ENCODE assay signal across 20 cellular contexts in genomic region chr19:29532956-29533355, GRCh38. TPM values are rescaled to one million over a fixed set of nuclear protein-coding genes. Genes with fewer than 3 reads are reported as not detected.
A peak's percentile ranks its signal among the peaks of the same experiment; 100 is the strongest.
DNase-seq lines count a peak whose midpoint lies in the region; ATAC-seq and TF ChIP-seq lines count a peak whose summit lies in the region.
"Had no signal": no experiment of that assay in that cellular context is flagged by ENCODE, and none has a peak within 500 bp of the region (broad histone marks: within the 10 kb centered on the region; RNA-seq: fewer than 3 reads in every experiment).

No MANE protein-coding gene starts in this region.

- intact Hi-C loops in heart left ventricle (cut with DNase I): no loop called here
- intact Hi-C loops in heart right ventricle (cut with DNase I): no loop called here
- intact Hi-C loops in sciatic nerve (cut with DNase I): no loop called here

- H3K27me3 ChIP-seq in heart left ventricle: peaks cover 31 to 65% (median 46%) of the 10 kb centered on the region in 9 donors
- H3K27me3 ChIP-seq in heart right ventricle: peaks cover 24 to 84% (median 79%) of the 10 kb centered on the region in 7 donors
- peaks cover 61% of the 10 kb centered on the region for H3K27me3 ChIP-seq in suprapubic skin

- no peak for TF ChIP-seq POLR2A in heart left ventricle (IDR thresholded peaks at IDR 0.05)
- TF ChIP-seq POLR2A in suprapubic skin (IDR thresholded peaks at IDR 0.05): no peak

- TF ChIP-seq EP300 in suprapubic skin (IDR thresholded peaks at IDR 0.05): no peak

- no peak overlapping the region for H3K27ac ChIP-seq in heart left ventricle
- no peak overlapping the region for H3K27ac ChIP-seq in heart right ventricle
- no peak overlapping the region for H3K27ac ChIP-seq in suprapubic skin
- H3K27ac ChIP-seq: A549, C4-2B had no signal

- 75 to 100% (median 77%) methylated on average over 1 to 3 of the region's 3 CpGs for WGBS in heart left ventricle, 4 donors
- 73 to 80% methylated on average over 3 of the region's 3 CpGs for WGBS in heart right ventricle, 2 donors
- WGBS in suprapubic skin: no CpG with 5 or more reads among the region's 3 CpGs

- H3K4me1 ChIP-seq in heart left ventricle: peaks cover 0 to 27% (median 8%) of the 10 kb centered on the region in 12 donors
- H3K4me1 ChIP-seq in heart right ventricle: peaks cover 2 to 17% (median 11%) of the 10 kb centered on the region in 9 donors
- H3K4me1 ChIP-seq in suprapubic skin: peaks cover 26% of the 10 kb centered on the region
- H3K4me1 ChIP-seq: BE2C had no signal

- H3K9me3 ChIP-seq in heart left ventricle: no peaks in the 10 kb centered on the region
- H3K9me3 ChIP-seq in heart right ventricle: no peaks in the 10 kb centered on the region
- no peaks in the 10 kb centered on the region for H3K9me3 ChIP-seq in suprapubic skin
- H3K9me3 ChIP-seq: A549, BE2C had no signal

- H3K4me3 ChIP-seq in heart left ventricle: no peak overlapping the region
- no peak overlapping the region for H3K4me3 ChIP-seq in heart right ventricle
- H3K4me3 ChIP-seq in suprapubic skin: no peak overlapping the region
- H3K4me3 ChIP-seq: A549, GM23338 had no signal

- DNase-seq in heart left ventricle (peak in 3 of 5 donors; percentile 9 to 14 (median 12)), heart right ventricle (no peak), islet precursor cell (peak; percentile 28), sciatic nerve (ENCODE audit: low spot score) (peak; percentile 23), suprapubic skin (ENCODE audit: low spot score in 2 of 2) (peak; percentile 42 to 76), NCI-H446 (lab: John Stamatoyannopoulos, UW) (no peak)
- DNase-seq: BE2C, COR-L47, DMS153, DMS79 treated with DMSO at 0.1 percent for 48 hours, EL, H7, IMR-90 had no signal

- TF ChIP-seq CTCF in heart left ventricle (IDR thresholded peaks at IDR 0.05) (no peak), heart right ventricle (IDR thresholded peaks at IDR 0.05) (no peak), suprapubic skin (IDR thresholded peaks at IDR 0.05) (no peak)

- H3K36me3 ChIP-seq in heart left ventricle: no peaks in the 10 kb centered on the region
- no peaks in the 10 kb centered on the region for H3K36me3 ChIP-seq in heart right ventricle
- H3K36me3 ChIP-seq in suprapubic skin: no peaks in the 10 kb centered on the region
- H3K36me3 ChIP-seq: BE2C had no signal

- ATAC-seq in heart left ventricle: no peak
- no peak for ATAC-seq in heart right ventricle
- ATAC-seq in sciatic nerve: no peak
- ATAC-seq in GM19455 (IDR thresholded peaks at IDR 0.05; ENCODE audit: unreplicated experiment): no peak
- no peak for ATAC-seq in GM18517 (IDR thresholded peaks at IDR 0.05; ENCODE audit: unreplicated experiment)
- ATAC-seq: A549; CD8-positive, alpha-beta T cell; GM23338 had no signal

RNA-seq across cellular contexts. Expression of gene VSTM2B, which starts 7.2 kb away (rescaled TPM):
- not detected for total RNA-seq in heart left ventricle
- not detected for polyA plus RNA-seq in heart left ventricle
- not detected for total RNA-seq in heart right ventricle
- not detected for polyA plus RNA-seq in heart right ventricle
- not detected for total RNA-seq in sciatic nerve
- not detected for total RNA-seq in suprapubic skin
- total RNA-seq: CD8-positive, alpha-beta T cell; IMR-90 had no signal
- polyA plus RNA-seq: A549, AG04450, IMR-90 had no signal

Comparison
In these comparisons a context has a peak if more than half of its experiments do, and no peak if none do; other contexts are left out.
1. DNase-seq: peak in heart left ventricle (3 of 5), islet precursor cell (single experiment), sciatic nerve (single experiment) and suprapubic skin (2 of 2); none in heart right ventricle (0 of 2) and NCI-H446 (0 of 2).